In the genomic region with DNA sequence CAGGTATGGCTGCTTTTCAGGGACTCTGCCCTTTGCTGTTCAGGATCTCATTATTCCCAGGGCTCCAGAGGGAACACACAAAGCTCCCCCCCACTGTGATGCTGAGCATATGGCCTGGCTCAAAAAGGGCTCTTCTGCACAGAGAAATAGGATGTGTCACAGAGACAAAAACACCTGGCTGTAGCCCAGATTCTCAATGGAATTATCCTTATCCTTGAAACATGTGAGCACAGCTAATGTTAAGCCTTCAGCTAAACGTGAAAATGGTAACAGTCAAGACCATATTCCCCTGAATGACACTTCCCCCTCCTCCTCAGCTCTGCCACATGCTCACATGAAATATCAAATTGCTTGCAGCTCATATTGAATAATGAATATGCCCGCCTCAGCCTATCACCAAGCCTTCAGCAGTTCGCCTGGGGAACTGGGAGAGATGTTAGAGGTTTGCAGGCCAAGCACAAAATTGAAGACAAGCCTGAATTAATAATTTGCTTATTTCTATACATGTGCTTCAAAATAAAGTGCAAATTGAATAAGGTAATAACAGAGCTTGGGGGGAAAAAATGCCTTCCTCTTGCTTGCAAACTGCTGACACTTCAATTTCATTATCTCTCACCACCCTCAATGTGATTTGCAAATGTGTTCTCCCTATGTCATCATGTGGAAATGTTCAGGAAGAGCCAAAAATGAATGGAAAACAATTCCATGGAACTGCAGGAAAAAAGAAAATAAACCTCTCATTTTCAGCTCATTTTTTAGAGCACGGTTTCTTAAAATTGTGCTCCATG, we compare ENCODE assay signal across 17 cellular contexts.
A peak's percentile ranks its signal among the peaks of the same experiment; 100 is the strongest.
DNase-seq lines count a peak whose midpoint lies in the region; ATAC-seq and TF ChIP-seq lines count a peak whose summit lies in the region.
"Had no signal": no experiment of that assay in that cellular context is flagged by ENCODE, and none has a peak within 500 bp of the region (broad histone marks: within the 10 kb centered on the region; RNA-seq: fewer than 3 reads in every experiment).

No MANE protein-coding gene starts in this region.

- H4K91ac ChIP-seq in IMR-90 (ENCODE audit: insufficient read depth, low read depth, low read length) = no peak overlapping the region

- no peak overlapping the region for H3K18ac ChIP-seq in IMR-90 (ENCODE audit: low read depth, low read length)

- no peak for TF ChIP-seq RAD21 in IMR-90 (IDR thresholded peaks at IDR 0.05; ENCODE audit: low read length)

- POLR2A ChIA-PET in IMR-90 (lab: Charles Lee; ENCODE audit: unreplicated experiment) (no interaction called here), WTC11 (lab: Charles Lee) (interaction anchor here (0.5 kb wide), 1 partner anchor 22 kb away, joined by 3 read pairs; no protein-coding TSS in a partner anchor)

- no peaks in the 10 kb centered on the region for H3K79me1 ChIP-seq in IMR-90 (ENCODE audit: low read depth in 1 of 2, low read length in 2 of 2)

- H4K5ac ChIP-seq in IMR-90 (ENCODE audit: low read depth, low read length) = no peak overlapping the region

- peaks cover 16% of the 10 kb centered on the region for H3K4me1 Mint-ChIP-seq in WTC11
- H3K4me1 Mint-ChIP-seq: CD4-positive, alpha-beta memory T cell; naive thymus-derived CD8-positive, alpha-beta T cell had no signal

- H2BK5ac ChIP-seq in IMR-90 (ENCODE audit: low read depth, low read length, poor library complexity, severe bottlenecking) = no peak overlapping the region

- no peak overlapping the region for H3K27ac Mint-ChIP-seq in WTC11
- H3K27ac Mint-ChIP-seq: CD4-positive, alpha-beta memory T cell; effector memory CD8-positive, alpha-beta T cell; naive thymus-derived CD8-positive, alpha-beta T cell; stimulated activated naive CD8-positive, alpha-beta T cell treated with anti-CD3 and anti-CD28 coated beads, Interleukin-15, Interleukin-2, amounts not matched to agents 100 ng/mL and 50 ng/mL, for 24 hours had no signal

- CTCF ChIA-PET in IMR-90 (lab: Yijun Ruan, JAX) = interaction anchor here (0.5 to 1.1 kb wide), 2 partner anchors 117 to 414 kb away, joined by 3 to 7 read pairs; no protein-coding TSS in a partner anchor
- CTCF ChIA-PET in WTC11 (lab: Charles Lee) = interaction anchor here (0.5 to 2.1 kb wide), 4 partner anchors 42 to 118 kb away, joined by 3 to 8 read pairs (median 3); no protein-coding TSS in a partner anchor

- no peaks in the 10 kb centered on the region for H3K36me3 Mint-ChIP-seq in WTC11
- H3K36me3 Mint-ChIP-seq: CD4-positive, alpha-beta memory T cell; naive thymus-derived CD8-positive, alpha-beta T cell had no signal

- no peak overlapping the region for H3K14ac ChIP-seq in IMR-90 (replicated peaks; ENCODE audit: low read depth, low read length)

- peak; percentile 22 for DNase-seq in BE2C
- DNase-seq in IMR-90 = no peak
- peak; percentile 69 for DNase-seq in NCI-H2227 treated with DMSO at 0.1 percent for 48 hours (lab: John Stamatoyannopoulos, UW)
- no peak for DNase-seq in WTC11 (ENCODE audit: low spot score)
- no peak for DNase-seq in NCI-H510A treated with DMSO at 0.1 percent for 48 hours (lab: John Stamatoyannopoulos, UW)
- no peak for DNase-seq in thyroid gland
- DNase-seq in stimulated activated CD4-positive, alpha-beta T cell treated with anti-CD3 and anti-CD28 coated beads, Interleukin-4, amount 100 ng/mL, for 4 hours = no peak
- DNase-seq: activated CD4-positive, alpha-beta T cell treated with anti-CD3 and anti-CD28 coated beads, Interleukin-2, amount 50 U/mL, for 48 hours; CD4-positive, alpha-beta memory T cell; effector memory CD8-positive, alpha-beta T cell; esophagus squamous epithelium; mesendoderm; naive thymus-derived CD8-positive, alpha-beta T cell; trophoblast cell had no signal

- H3K9ac ChIP-seq in IMR-90 (ENCODE audit: low read depth, low read length) = no peak overlapping the region

- H3K9me3 ChIP-seq in BE2C (no peaks in the 10 kb centered on the region), IMR-90 (ENCODE audit: control insufficient read depth, insufficient read depth, low read length) (no peaks in the 10 kb centered on the region), thyroid gland (no peaks in the 10 kb centered on the region)
- H3K9me3 ChIP-seq: esophagus squamous epithelium had no signal

- H3K56ac ChIP-seq in IMR-90 (ENCODE audit: extremely low read depth, insufficient read depth, low read length) = no peak overlapping the region

- no peak overlapping the region for H4K8ac ChIP-seq in IMR-90 (ENCODE audit: low read depth in 2 of 2, low read length in 2 of 2)

- ATAC-seq in IMR-90 (ENCODE audit: low read depth) (no peak), WTC11 (peak; percentile 34; the same call in 1 of the 2 replicates), HG03520 (IDR thresholded peaks at IDR 0.05; ENCODE audit: unreplicated experiment) (no peak)
- ATAC-seq: effector memory CD8-positive, alpha-beta T cell; naive thymus-derived CD8-positive, alpha-beta T cell had no signal

- TF ChIP-seq POLR2A in IMR-90 (IDR thresholded peaks at IDR 0.05; ENCODE audit: low read depth, low read length) (no peak), thyroid gland (IDR thresholded peaks at IDR 0.05) (no peak)

- no peaks in the 10 kb centered on the region; the same call in 1 of the 2 replicates for H3K27me3 Mint-ChIP-seq in WTC11 (ENCODE audit: low read depth)

- no peak overlapping the region for H2AFZ ChIP-seq in IMR-90 (replicated peaks; ENCODE audit: low read length, poor library complexity)

- no peak overlapping the region for H2BK15ac ChIP-seq in IMR-90 (ENCODE audit: low read depth, low read length)

- no peaks in the 10 kb centered on the region for H3K9me1 ChIP-seq in IMR-90 (ENCODE audit: insufficient read depth, low read length)

- no peaks in the 10 kb centered on the region for H3K36me3 ChIP-seq in BE2C
- no peaks in the 10 kb centered on the region for H3K36me3 ChIP-seq in IMR-90 (ENCODE audit: control insufficient read depth, insufficient read depth, low read length)
- H3K36me3 ChIP-seq in thyroid gland = no peaks in the 10 kb centered on the region
- H3K36me3 ChIP-seq: esophagus squamous epithelium had no signal

- no peaks in the 10 kb centered on the region for H4K20me1 ChIP-seq in IMR-90 (ENCODE audit: insufficient read depth, low read length)

- intact Hi-C loops in IMR-90 (cut with micrococcal nuclease) = no loop called here
- intact Hi-C loops in thyroid gland (cut with DNase I) = no loop called here

- in situ Hi-C loops in IMR-90 (cut with MboI; ENCODE audit: low sequenced_read_pairs) = no loop called here

- no peak for TF ChIP-seq CTCF in BE2C (IDR thresholded peaks at IDR 0.05; ENCODE audit: low read depth, low read length)
- no peak for TF ChIP-seq CTCF in IMR-90 (conservative IDR thresholded peaks at IDR 0.05; ENCODE audit: low read depth, low read length)
- TF ChIP-seq CTCF in WTC11 (IDR thresholded peaks at IDR 0.05) = no peak
- TF ChIP-seq CTCF in thyroid gland (IDR thresholded peaks at IDR 0.05) = no peak

- WGBS in IMR-90 (ENCODE audit: extremely low coverage in 2 of 2, insufficient read length in 1 of 2), 2 experiments = 0% methylated on average over 1 of the region's 4 CpGs; no CpG with 5 or more reads in 1 of the 2 experiments
- 49 to 73% methylated on average over 4 of the region's 4 CpGs for WGBS in thyroid gland, 2 donors

- no TSS peak for BruUV-seq in IMR-90 (replicated peaks; lab: Mats Ljungman, UMichigan)

- no peak overlapping the region for H2BK120ac ChIP-seq in IMR-90 (ENCODE audit: low read depth, low read length)

- no peak overlapping the region for H3K4me3 Mint-ChIP-seq in WTC11
- H3K4me3 Mint-ChIP-seq: CD4-positive, alpha-beta memory T cell; effector memory CD8-positive, alpha-beta T cell; naive thymus-derived CD8-positive, alpha-beta T cell; stimulated activated naive CD8-positive, alpha-beta T cell treated with anti-CD3 and anti-CD28 coated beads, Interleukin-15, Interleukin-2, amounts not matched to agents 100 ng/mL and 50 ng/mL, for 24 hours had no signal

- H3K27ac ChIP-seq in IMR-90 (ENCODE audit: insufficient read depth, low read length) = no peak overlapping the region
- no peak overlapping the region for H3K27ac ChIP-seq in thyroid gland
- H3K27ac ChIP-seq: esophagus squamous epithelium, skin epidermis had no signal

- no peak overlapping the region for H3K4me2 ChIP-seq in IMR-90 (ENCODE audit: low read depth, low read length)

- no peak overlapping the region for H3K23ac ChIP-seq in IMR-90 (ENCODE audit: low read depth, low read length)

- H2BK20ac ChIP-seq in IMR-90 (ENCODE audit: low read depth, low read length) = no peak overlapping the region

- no peak overlapping the region for H2AK9ac ChIP-seq in IMR-90 (replicated peaks; ENCODE audit: low read depth, low read length, poor library complexity)

- no peak overlapping the region for H3K4me3 ChIP-seq in BE2C (ENCODE audit: low read depth, low read length)
- no peak overlapping the region for H3K4me3 ChIP-seq in IMR-90 (ENCODE audit: insufficient read depth, low read depth, low read length)
- H3K4me3 ChIP-seq in thyroid gland (replicated peaks in 1 of 3) = no peak overlapping the region
- H3K4me3 ChIP-seq: esophagus squamous epithelium, skin epidermis had no signal

- no peak overlapping the region for H2AK5ac ChIP-seq in IMR-90 (ENCODE audit: low read depth, low read length)

- H3K4ac ChIP-seq in IMR-90 (ENCODE audit: low read depth, low read length) = no peak overlapping the region

- H3K4me1 ChIP-seq in BE2C (peaks cover 17% of the 10 kb centered on the region), IMR-90 (ENCODE audit: control insufficient read depth, insufficient read depth, low read length) (no peaks in the 10 kb centered on the region), thyroid gland (no peaks in the 10 kb centered on the region)
- H3K4me1 ChIP-seq: esophagus squamous epithelium had no signal

- dilution Hi-C loops in IMR-90 (cut with HindIII; ENCODE audit: low sequenced_read_pairs, unreplicated experiment) = no loop called here

- peaks cover 4% of the 10 kb centered on the region for H3K9me3 Mint-ChIP-seq in WTC11
- H3K9me3 Mint-ChIP-seq: effector memory CD8-positive, alpha-beta T cell; stimulated activated naive CD8-positive, alpha-beta T cell treated with anti-CD3 and anti-CD28 coated beads, Interleukin-15, Interleukin-2, amounts not matched to agents 100 ng/mL and 50 ng/mL, for 24 hours had no signal

- no peaks in the 10 kb centered on the region for H3K27me3 ChIP-seq in BE2C
- no peaks in the 10 kb centered on the region for H3K27me3 ChIP-seq in IMR-90 (ENCODE audit: control insufficient read depth, insufficient read depth, low read length)
- H3K27me3 ChIP-seq in thyroid gland = no peaks in the 10 kb centered on the region

TF ChIP-seq in IMR-90, 13 proteins besides CTCF, POLR2A, EP300 and RAD21:
- peak; percentile 77 for TF ChIP-seq MAFK (IDR thresholded peaks at IDR 0.05; ENCODE audit: low read depth, low read length)
- no peak for TF ChIP-seq RFX5 (IDR thresholded peaks at IDR 0.05; ENCODE audit: low read depth, low read length)

TF ChIP-seq in WTC11, 78 proteins besides CTCF, POLR2A, EP300 and RAD21 (continues in another document):
- TF ChIP-seq ATF1 (CRISPR knock-in tag; IDR thresholded peaks at IDR 0.05) (no peak), NFATC4 (CRISPR knock-in tag; IDR thresholded peaks at IDR 0.05) (no peak), TP53 (CRISPR knock-in tag; IDR thresholded peaks at IDR 0.05) (no peak), SP1 (CRISPR knock-in tag; conservative IDR thresholded peaks at IDR 0.05) (no peak)
- TF ChIP-seq, protein P1, sequence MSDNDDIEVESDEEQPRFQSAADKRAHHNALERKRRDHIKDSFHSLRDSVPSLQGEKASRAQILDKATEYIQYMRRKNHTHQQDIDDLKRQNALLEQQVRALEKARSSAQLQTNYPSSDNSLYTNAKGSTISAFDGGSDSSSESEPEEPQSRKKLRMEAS (CRISPR knock-in tag; IDR thresholded peaks at IDR 0.05) = no peak

Comparison
In these comparisons a context has a peak if more than half of its experiments do, and no peak if none do; other contexts are left out.
1. DNase-seq: peak in BE2C (single experiment) and NCI-H2227 treated with DMSO at 0.1 percent for 48 hours (single experiment); none in IMR-90 (single experiment), WTC11 (single experiment), NCI-H510A treated with DMSO at 0.1 percent for 48 hours (single experiment), thyroid gland (0 of 2) and stimulated activated CD4-positive, alpha-beta T cell treated with anti-CD3 and anti-CD28 coated beads, Interleukin-4, amount 100 ng/mL, for 4 hours (0 of 2).